In genomic region chr13:59034198-59034597, GRCh38 we compare ENCODE assay signal across 27 cellular contexts.
DNase-seq lines count a peak whose midpoint lies in the region; ATAC-seq, FAIRE-seq and TF ChIP-seq lines count a peak whose summit lies in the region.
"Had no signal": no experiment of that assay in that cellular context is flagged by ENCODE, and none has a peak within 500 bp of the region (broad histone marks: within the 10 kb centered on the region; RNA-seq: fewer than 3 reads in every experiment).

No MANE protein-coding gene starts in this region.

- no peak overlapping the region for H4K8ac ChIP-seq in mesendoderm (ENCODE audit: low read depth, low read length)

- FAIRE-seq in small intestine (lab: Jason Lieb, UNC), result no peak
- FAIRE-seq: D721Med, GM12892, GM18507, H54, HepG2, HTR-8/SVneo had no signal

- no peak overlapping the region for H3K27ac ChIP-seq in GM23338 (ENCODE audit: low read depth)
- H3K27ac ChIP-seq in mesendoderm (ENCODE audit: low read depth, low read length), result no peak overlapping the region
- H3K27ac ChIP-seq in small intestine (ENCODE audit: low read depth in 1 of 2, low read length in 1 of 2), result no peak overlapping the region

- DNase-seq in COLO829 (ENCODE audit: low spot score) (peak; percentile 4), GM23338 (ENCODE audit: low spot score) (peak; percentile 54), astrocyte of the hippocampus (ENCODE audit: low read depth, low spot score) (peak; percentile 6), mesendoderm (peak; percentile 60), erythroblast (lab: John Stamatoyannopoulos, UW) (no peak), DMS 273 treated with DMSO at 0.1 percent for 48 hours (lab: John Stamatoyannopoulos, UW) (no peak), small intestine (no peak), sciatic nerve (ENCODE audit: low spot score) (no peak)
- DNase-seq: ACHN; BE2C; C1 segment of cervical spinal cord; Caco-2; CD4-positive, CD25-positive, alpha-beta regulatory T cell; CD8-positive, alpha-beta memory T cell; DMS153; DMS79; GDM1; HFFc6; KBM-7 had no signal

- no peak for TF ChIP-seq POLR2A in erythroblast (IDR thresholded peaks at IDR 0.05; ENCODE audit: low read length)

- H2BK15ac ChIP-seq in mesendoderm (replicated peaks; ENCODE audit: low read depth), result no peak overlapping the region

- H3K4me3 ChIP-seq in GM23338 (no peak overlapping the region), mesendoderm (ENCODE audit: low read length) (no peak overlapping the region), small intestine (ENCODE audit: low read depth in 1 of 2, low read length in 2 of 2) (no peak overlapping the region)

- H4K5ac ChIP-seq in mesendoderm (ENCODE audit: low read length), result no peak overlapping the region

- peaks cover 18% of the 10 kb centered on the region for H3K4me1 Mint-ChIP-seq in GM23338
- H3K4me1 Mint-ChIP-seq: CD4-positive, CD25-positive, alpha-beta regulatory T cell; CD8-positive, alpha-beta memory T cell; IgD-negative memory B cell had no signal

- no peak for TF ChIP-seq CTCF in GM23338 (conservative IDR thresholded peaks at IDR 0.05; ENCODE audit: low read depth in 2 of 2)

- no peak overlapping the region for H2AFZ ChIP-seq in GM23338

- no peak overlapping the region for H2AK5ac ChIP-seq in mesendoderm (ENCODE audit: low read length)

- H3K9me3 Mint-ChIP-seq in GM23338, result no peaks in the 10 kb centered on the region; the same call in 1 of the 3 replicates

- no peak overlapping the region for H2BK120ac ChIP-seq in mesendoderm (ENCODE audit: low read depth, low read length)

- no peaks in the 10 kb centered on the region for H3K36me3 Mint-ChIP-seq in GM23338 (ENCODE audit: low read depth)
- H3K36me3 Mint-ChIP-seq: CD4-positive, CD25-positive, alpha-beta regulatory T cell; CD8-positive, alpha-beta memory T cell; IgD-negative memory B cell had no signal

- no peak overlapping the region for H2BK5ac ChIP-seq in mesendoderm (ENCODE audit: low read length)

- H3K9me3 ChIP-seq in small intestine (ENCODE audit: control insufficient read depth, low read depth), result no peaks in the 10 kb centered on the region
- H3K9me3 ChIP-seq: BE2C, Caco-2 had no signal

- H3K79me2 ChIP-seq in GM23338 (replicated peaks; ENCODE audit: insufficient read depth), result no peaks in the 10 kb centered on the region
- no peaks in the 10 kb centered on the region for H3K79me2 ChIP-seq in mesendoderm (ENCODE audit: control insufficient read depth, insufficient read depth, low read length)

- peaks cover 2% of the 10 kb centered on the region for H3K27me3 Mint-ChIP-seq in GM23338 (ENCODE audit: insufficient read depth, low read depth, poor library complexity)
- H3K27me3 Mint-ChIP-seq: CD4-positive, CD25-positive, alpha-beta regulatory T cell; CD8-positive, alpha-beta memory T cell; IgD-negative memory B cell had no signal

- H3F3A ChIP-seq in GM23338 (replicated peaks; ENCODE audit: low read depth), result no peaks in the 10 kb centered on the region

- no peaks in the 10 kb centered on the region for H3K79me1 ChIP-seq in mesendoderm (ENCODE audit: low read length)

- H3K27me3 ChIP-seq in GM23338 (ENCODE audit: insufficient read depth) (no peaks in the 10 kb centered on the region), mesendoderm (ENCODE audit: insufficient read depth, low read length, poor library complexity) (no peaks in the 10 kb centered on the region), small intestine (ENCODE audit: control insufficient read depth in 2 of 2, insufficient read depth in 2 of 2, low read length in 2 of 2) (no peaks in the 10 kb centered on the region)
- H3K27me3 ChIP-seq: BE2C had no signal

- H3K4me2 ChIP-seq in GM23338, result no peak overlapping the region
- H3K4me2 ChIP-seq in mesendoderm (ENCODE audit: low read length), result no peak overlapping the region

- intact Hi-C loops in sciatic nerve (cut with DNase I), result no loop called here

- H3K4ac ChIP-seq in mesendoderm (ENCODE audit: low read depth, low read length), result no peak overlapping the region

- no peak overlapping the region for H3K18ac ChIP-seq in mesendoderm (ENCODE audit: low read length)

- no peaks in the 10 kb centered on the region for H3K9me2 ChIP-seq in GM23338 (ENCODE audit: insufficient read depth)

- no peak overlapping the region for H3K56ac ChIP-seq in mesendoderm (ENCODE audit: low read length)

- WGBS in mesendoderm (ENCODE audit: extremely low coverage, insufficient coverage, low lambda C conversion rate), result no CpG with 5 or more reads among the region's 2 CpGs
- 60 to 81% (median 67%) methylated on average over 2 of the region's 2 CpGs for WGBS in small intestine, 3 donors

- H3K4me3 Mint-ChIP-seq in GM23338, result no peak overlapping the region
- H3K4me3 Mint-ChIP-seq: CD4-positive, CD25-positive, alpha-beta regulatory T cell; CD8-positive, alpha-beta memory T cell; HFFc6; IgD-negative memory B cell had no signal

- H3K36me3 ChIP-seq in GM23338 (ENCODE audit: insufficient read depth) (no peaks in the 10 kb centered on the region), mesendoderm (ENCODE audit: control insufficient read depth, insufficient read depth, low read length) (no peaks in the 10 kb centered on the region), small intestine (ENCODE audit: control insufficient read depth in 2 of 2, insufficient read depth in 2 of 2, low read length in 2 of 2) (no peaks in the 10 kb centered on the region)
- H3K36me3 ChIP-seq: BE2C had no signal

- no peaks in the 10 kb centered on the region for H4K20me1 ChIP-seq in GM23338 (replicated peaks; ENCODE audit: insufficient read depth)

- H3K9ac ChIP-seq in mesendoderm (ENCODE audit: low read length), result no peak overlapping the region

- ATAC-seq in GM23338 (peak; percentile 48), sciatic nerve (no peak)
- ATAC-seq: HCT116, HepG2 had no signal

- H3K27ac Mint-ChIP-seq in GM23338, result no peak overlapping the region
- H3K27ac Mint-ChIP-seq: CD8-positive, alpha-beta memory T cell; HFFc6; IgD-negative memory B cell had no signal

- H3K4me1 ChIP-seq in GM23338 (ENCODE audit: insufficient read depth) (peaks cover 21% of the 10 kb centered on the region), mesendoderm (ENCODE audit: control insufficient read depth, low read depth, low read length) (no peaks in the 10 kb centered on the region), small intestine (ENCODE audit: control insufficient read depth in 2 of 2, insufficient read depth in 1 of 2, low read depth in 1 of 2, low read length in 1 of 2) (no peaks in the 10 kb centered on the region)
- H3K4me1 ChIP-seq: Caco-2 had no signal

- H3K23ac ChIP-seq in mesendoderm (ENCODE audit: low read length), result no peak overlapping the region

TF ChIP-seq in GM23338, 12 proteins besides CTCF, POLR2A, EP300 and RAD21:
- no peak for TF ChIP-seq NANOG (IDR thresholded peaks at IDR 0.05; ENCODE audit: borderline replicate concordance)
- no peak for TF ChIP-seq STAT1 (IDR thresholded peaks at IDR 0.05; ENCODE audit: unreplicated experiment)

Comparison
In these comparisons a context has a peak if more than half of its experiments do, and no peak if none do; other contexts are left out.
1. DNase-seq: peak in COLO829 (single experiment), GM23338 (single experiment), astrocyte of the hippocampus (single experiment) and mesendoderm (single experiment); none in erythroblast (0 of 2), DMS 273 treated with DMSO at 0.1 percent for 48 hours (single experiment), small intestine (single experiment) and sciatic nerve (single experiment).